8 cellular contexts compared by ENCODE assay signal in the genomic region with DNA sequence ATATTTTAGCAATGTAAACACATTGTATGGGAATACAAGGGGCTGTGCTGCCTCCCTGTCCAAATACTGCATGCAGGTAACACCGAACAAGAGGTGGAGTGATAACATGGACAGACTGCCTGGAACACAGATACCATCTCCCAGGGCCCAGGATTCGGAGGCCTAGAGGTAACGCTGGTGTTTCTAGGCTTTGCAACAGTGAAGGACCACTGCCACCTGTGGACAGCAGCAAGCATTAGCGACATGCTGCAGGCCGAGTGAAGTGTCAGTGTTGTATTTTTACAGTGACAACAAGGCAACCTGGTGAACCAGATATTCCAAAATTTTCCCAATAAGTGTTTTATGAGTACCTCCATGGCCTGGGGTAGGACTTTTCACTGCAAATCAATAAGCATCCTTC.
DNase-seq lines count a peak whose midpoint lies in the region; ATAC-seq and TF ChIP-seq lines count a peak whose summit lies in the region.

No MANE protein-coding gene starts in this region.

- no peak for ATAC-seq in GM18873 (IDR thresholded peaks at IDR 0.05; ENCODE audit: low FRiP score, unreplicated experiment)

- H3K4me1 Mint-ChIP-seq in neural crest cell = no peaks in the 10 kb centered on the region

- peaks cover 3% of the 10 kb centered on the region for H3K27me3 Mint-ChIP-seq in neural crest cell (ENCODE audit: low read depth)

- DNase-seq in NCI-H345 (lab: John Stamatoyannopoulos, UW) (peak; percentile 15), NCI-H345 treated with DMSO at 0.1 percent for 48 hours (lab: John Stamatoyannopoulos, UW; ENCODE audit: unreplicated experiment) (no peak), LNCaP clone FGC (ENCODE audit: low read depth) (peak; percentile 18), choroid plexus epithelial cell (ENCODE audit: low read depth) (peak; percentile 4), neural crest cell (ENCODE audit: low read depth, low spot score) (no peak), DMS79 treated with DMSO at 0.1 percent for 48 hours (lab: John Stamatoyannopoulos, UW) (no peak), NCI-H1092 treated with DMSO at 0.1 percent for 48 hours (lab: John Stamatoyannopoulos, UW) (no peak)

- H3K4me3 ChIP-seq in LNCaP clone FGC (ENCODE audit: low read depth, low read length) (no peak overlapping the region), choroid plexus epithelial cell (ENCODE audit: low read depth, low read length) (no peak overlapping the region)

- no peak overlapping the region for H3K4me3 Mint-ChIP-seq in neural crest cell

- TF ChIP-seq CTCF in LNCaP clone FGC (IDR thresholded peaks at IDR 0.05; ENCODE audit: control insufficient read depth, extremely low read depth, insufficient read depth) (peak; percentile 85), choroid plexus epithelial cell (conservative IDR thresholded peaks at IDR 0.05; ENCODE audit: low read depth, low read length) (peak; percentile 13), neural crest cell (conservative IDR thresholded peaks at IDR 0.05) (peak; percentile 61)

- no peak overlapping the region for H3K27ac Mint-ChIP-seq in neural crest cell (ENCODE audit: unreplicated experiment)

- H3K9me3 Mint-ChIP-seq in neural crest cell = peaks cover 4% of the 10 kb centered on the region

- no peaks in the 10 kb centered on the region for H3K36me3 Mint-ChIP-seq in neural crest cell (ENCODE audit: low read depth)

Comparison
In these comparisons a context has a peak if more than half of its experiments do, and no peak if none do; other contexts are left out.
1. DNase-seq: peak in NCI-H345 (single experiment), LNCaP clone FGC (single experiment) and choroid plexus epithelial cell (single experiment); none in NCI-H345 treated with DMSO at 0.1 percent for 48 hours (single experiment), neural crest cell (single experiment), DMS79 treated with DMSO at 0.1 percent for 48 hours (single experiment) and NCI-H1092 treated with DMSO at 0.1 percent for 48 hours (single experiment).
2. CTCF ChIP-seq: peak in every context shown above with its lines; median percentile 85 in LNCaP clone FGC; 61 in neural crest cell; 13 in choroid plexus epithelial cell.